Comparison of ENCODE assay signal across 30 cellular contexts in the genomic region with DNA sequence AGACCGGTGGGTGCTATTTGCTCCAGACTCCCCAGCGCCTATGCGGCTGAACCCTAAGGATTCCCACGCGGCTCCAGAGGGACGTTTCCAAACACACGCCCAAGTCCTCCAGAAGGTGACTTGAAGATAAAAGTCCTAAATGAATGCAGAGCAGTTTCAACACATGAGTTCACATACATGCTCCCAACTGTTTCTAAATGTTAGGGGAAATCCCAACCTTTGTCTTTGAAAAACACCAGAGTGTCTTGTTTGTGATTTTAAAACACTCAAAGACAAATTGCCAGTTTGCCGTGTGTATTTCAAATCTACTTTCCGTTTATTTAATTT.
"Had no signal": no experiment of that assay in that cellular context is flagged by ENCODE, and none has a peak within 500 bp of the region (broad histone marks: within the 10 kb centered on the region; RNA-seq: fewer than 3 reads in every experiment).

No MANE protein-coding gene starts in this region.

- ATAC-seq: naive thymus-derived CD8-positive, alpha-beta T cell; natural killer cell treated with Interleukin-12 subunit alpha and Interleukin-12 subunit beta and Interleukin-15 and Interleukin-18, amount 100 ng/mL, for 72 hours; psoas muscle; right cardiac atrium; right lobe of liver; stimulated activated effector memory CD8-positive, alpha-beta T cell treated with anti-CD3 and anti-CD28 coated beads, Interleukin-12 subunit alpha, Interleukin-12 subunit beta, amount 100 ng/mL, for 72 hours; stimulated activated naive B cell treated with anti-CD40 and anti-IgM and Interleukin-4, amounts not matched to agents 10 μg/mL and 1 μg/mL and 100 μg/mL, for 72 hours; upper lobe of right lung had no signal

- DNase-seq: naive thymus-derived CD8-positive, alpha-beta T cell; nephron progenitor cell; occipital lobe; ovary; posterior cingulate gyrus; psoas muscle; right cardiac atrium; right lobe of liver; sigmoid colon; small intestine; stimulated activated CD4-positive, alpha-beta T cell treated with anti-CD3 and anti-CD28 coated beads, Interleukin-15, amount 100 ng/mL, for 24 hours; stimulated activated CD4-positive, alpha-beta T cell treated with anti-CD3 and anti-CD28 coated beads, Interleukin-2, amount 100 ng/mL, for 24 hours; stimulated activated CD4-positive, alpha-beta T cell treated with anti-CD3 and anti-CD28 coated beads, Interleukin-2, amount 100 ng/mL, for 48 hours; stimulated activated CD4-positive, alpha-beta T cell treated with anti-CD3 and anti-CD28 coated beads, Interleukin-4, amount 100 ng/mL, for 24 hours; stimulated activated naive B cell treated with anti-CD40 and anti-IgM and Interleukin-4, amounts not matched to agents 10 μg/mL and 1 μg/mL and 100 μg/mL, for 72 hours; stimulated activated naive CD4-positive, alpha-beta T cell treated with Interleukin-2 at 50 U/mL for 16 hours; substantia nigra; tibial artery; transverse colon; uterus had no signal

- FAIRE-seq: small intestine had no signal

- H3K9ac ChIP-seq: parathyroid adenoma had no signal

- H3K4me3 ChIP-seq: ovary, psoas muscle, right lobe of liver, sigmoid colon, suprapubic skin, tibial artery, transverse colon, upper lobe of right lung, uterus had no signal

- H3K27ac Mint-ChIP-seq: naive thymus-derived CD8-positive, alpha-beta T cell; natural killer cell treated with Interleukin-12 subunit alpha and Interleukin-12 subunit beta and Interleukin-15 and Interleukin-18, amount 100 ng/mL, for 72 hours; nephron progenitor cell; progenitor cell of endocrine pancreas; stimulated activated effector memory CD8-positive, alpha-beta T cell treated with anti-CD3 and anti-CD28 coated beads, Interleukin-12 subunit alpha, Interleukin-12 subunit beta, amount 100 ng/mL, for 72 hours; stimulated activated naive B cell treated with anti-CD40 and anti-IgM and Interleukin-4, amounts not matched to agents 10 μg/mL and 1 μg/mL and 100 μg/mL, for 72 hours; stimulated activated naive CD8-positive, alpha-beta T cell treated with anti-CD3 and anti-CD28 coated beads, Interleukin-15, Interleukin-2, amounts not matched to agents 100 ng/mL and 50 ng/mL, for 24 hours; type B pancreatic cell had no signal

- H3K27me3 ChIP-seq: ovary, right lobe of liver, testis, uterus had no signal

- H3K27ac ChIP-seq: ovary, parathyroid adenoma, psoas muscle, right lobe of liver, sigmoid colon, suprapubic skin, testis, tibial artery, transverse colon, upper lobe of right lung, uterus had no signal

- H3K36me3 ChIP-seq: ovary, right lobe of liver, sigmoid colon, suprapubic skin, tibial artery, transverse colon, upper lobe of right lung, uterus had no signal

- H3K9me3 Mint-ChIP-seq: natural killer cell treated with Interleukin-12 subunit alpha and Interleukin-12 subunit beta and Interleukin-15 and Interleukin-18, amount 100 ng/mL, for 72 hours; neural crest cell; stimulated activated effector memory CD8-positive, alpha-beta T cell treated with anti-CD3 and anti-CD28 coated beads, Interleukin-12 subunit alpha, Interleukin-12 subunit beta, amount 100 ng/mL, for 72 hours; stimulated activated naive B cell treated with anti-CD40 and anti-IgM and Interleukin-4, amounts not matched to agents 10 μg/mL and 1 μg/mL and 100 μg/mL, for 72 hours; stimulated activated naive CD8-positive, alpha-beta T cell treated with anti-CD3 and anti-CD28 coated beads, Interleukin-15, Interleukin-2, amounts not matched to agents 100 ng/mL and 50 ng/mL, for 24 hours; type B pancreatic cell had no signal

- H3K9me3 ChIP-seq: ovary, psoas muscle, right lobe of liver, sigmoid colon, suprapubic skin, testis, tibial artery, transverse colon, upper lobe of right lung, uterus had no signal

- H3K79me2 ChIP-seq: parathyroid adenoma had no signal

- H2AFZ ChIP-seq: parathyroid adenoma had no signal

- H3K4me1 Mint-ChIP-seq: nephron progenitor cell; stimulated activated effector memory CD8-positive, alpha-beta T cell treated with anti-CD3 and anti-CD28 coated beads, Interleukin-12 subunit alpha, Interleukin-12 subunit beta, amount 100 ng/mL, for 72 hours; stimulated activated naive B cell treated with anti-CD40 and anti-IgM and Interleukin-4, amounts not matched to agents 10 μg/mL and 1 μg/mL and 100 μg/mL, for 72 hours had no signal

- H3K4me3 Mint-ChIP-seq: naive thymus-derived CD8-positive, alpha-beta T cell; natural killer cell treated with Interleukin-12 subunit alpha and Interleukin-12 subunit beta and Interleukin-15 and Interleukin-18, amount 100 ng/mL, for 72 hours; nephron progenitor cell; neural crest cell; stimulated activated effector memory CD8-positive, alpha-beta T cell treated with anti-CD3 and anti-CD28 coated beads, Interleukin-12 subunit alpha, Interleukin-12 subunit beta, amount 100 ng/mL, for 72 hours; stimulated activated naive B cell treated with anti-CD40 and anti-IgM and Interleukin-4, amounts not matched to agents 10 μg/mL and 1 μg/mL and 100 μg/mL, for 72 hours; stimulated activated naive CD8-positive, alpha-beta T cell treated with anti-CD3 and anti-CD28 coated beads, Interleukin-15, Interleukin-2, amounts not matched to agents 100 ng/mL and 50 ng/mL, for 24 hours; type B pancreatic cell had no signal

- H3K36me3 Mint-ChIP-seq: natural killer cell treated with Interleukin-12 subunit alpha and Interleukin-12 subunit beta and Interleukin-15 and Interleukin-18, amount 100 ng/mL, for 72 hours; stimulated activated effector memory CD8-positive, alpha-beta T cell treated with anti-CD3 and anti-CD28 coated beads, Interleukin-12 subunit alpha, Interleukin-12 subunit beta, amount 100 ng/mL, for 72 hours; stimulated activated naive B cell treated with anti-CD40 and anti-IgM and Interleukin-4, amounts not matched to agents 10 μg/mL and 1 μg/mL and 100 μg/mL, for 72 hours; type B pancreatic cell had no signal

- H3K4me1 ChIP-seq: parathyroid adenoma, psoas muscle, right lobe of liver, sigmoid colon, suprapubic skin, testis, tibial artery, transverse colon, upper lobe of right lung, uterus had no signal
